1 cellular context compared by ENCODE assay signal in the genomic region with DNA sequence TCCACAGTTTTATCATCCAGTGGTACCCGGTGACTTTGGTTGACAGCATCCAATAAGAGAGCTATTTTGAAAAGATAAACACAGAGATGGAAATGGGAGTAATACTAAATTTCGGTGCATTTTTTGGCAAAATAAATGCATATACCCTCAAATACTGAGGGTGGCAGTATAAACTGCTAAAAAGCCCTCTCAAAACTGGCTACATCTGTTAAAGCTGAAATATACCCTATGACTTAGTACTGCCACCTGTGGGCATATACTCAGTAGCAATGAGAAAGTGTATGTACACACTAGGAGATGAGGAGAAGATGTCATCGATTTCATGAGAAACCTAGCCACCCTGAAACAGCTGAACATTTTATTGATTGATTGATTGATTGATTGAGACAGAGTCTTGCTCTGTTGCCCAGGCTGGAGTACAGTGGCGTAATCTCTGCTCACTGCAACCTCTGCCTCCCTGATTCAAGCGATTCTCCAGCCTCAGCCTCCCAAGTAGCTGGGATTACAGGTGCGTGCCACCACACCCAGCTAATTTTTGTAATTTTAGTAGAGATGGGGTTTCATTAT.
A peak's percentile ranks its signal among the peaks of the same experiment; 100 is the strongest.
TF ChIP-seq lines count a peak whose summit lies in the region.

No MANE protein-coding gene starts in this region.

TF ChIP-seq in HepG2, 621 proteins besides CTCF, POLR2A, EP300 and RAD21 (continued from another document):
- TF ChIP-seq, protein P1, sequence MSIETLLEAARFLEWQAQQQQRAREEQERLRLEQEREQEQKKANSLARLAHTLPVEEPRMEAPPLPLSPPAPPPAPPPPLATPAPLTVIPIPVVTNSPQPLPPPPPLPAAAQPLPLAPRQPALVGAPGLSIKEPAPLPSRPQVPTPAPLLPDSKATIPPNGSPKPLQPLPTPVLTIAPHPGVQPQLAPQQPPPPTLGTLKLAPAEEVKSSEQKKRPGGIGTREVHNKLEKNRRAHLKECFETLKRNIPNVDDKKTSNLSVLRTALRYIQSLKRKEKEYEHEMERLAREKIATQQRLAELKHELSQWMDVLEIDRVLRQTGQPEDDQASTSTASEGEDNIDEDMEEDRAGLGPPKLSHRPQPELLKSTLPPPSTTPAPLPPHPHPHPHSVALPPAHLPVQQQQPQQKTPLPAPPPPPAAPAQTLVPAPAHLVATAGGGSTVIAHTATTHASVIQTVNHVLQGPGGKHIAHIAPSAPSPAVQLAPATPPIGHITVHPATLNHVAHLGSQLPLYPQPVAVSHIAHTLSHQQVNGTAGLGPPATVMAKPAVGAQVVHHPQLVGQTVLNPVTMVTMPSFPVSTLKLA (IDR thresholded peaks at IDR 0.05), result no peak
- TF ChIP-seq KAT2B (IDR thresholded peaks at IDR 0.05; ENCODE audit: borderline replicate concordance, low read depth, low read length), result peak; percentile 65; the same call in 1 of the 2 replicates
- TF ChIP-seq ZNF83 (CRISPR knock-in tag; IDR thresholded peaks at IDR 0.05; ENCODE audit: borderline replicate concordance), result no peak
- TF ChIP-seq ZMYM3 (CRISPR knock-in tag; IDR thresholded peaks at IDR 0.05), result peak; percentile 60; the same call in 1 of the 2 replicates
- TF ChIP-seq ZNF121 (CRISPR knock-in tag; IDR thresholded peaks at IDR 0.05), result peak; percentile 93
- TF ChIP-seq FOSL2 (CRISPR knock-in tag; IDR thresholded peaks at IDR 0.05), result no peak
- no peak for TF ChIP-seq ZNF703 (CRISPR knock-in tag; IDR thresholded peaks at IDR 0.05; ENCODE audit: borderline replicate concordance)
- no peak for TF ChIP-seq ZNF7 (CRISPR knock-in tag; IDR thresholded peaks at IDR 0.05)
- TF ChIP-seq, protein P2, sequence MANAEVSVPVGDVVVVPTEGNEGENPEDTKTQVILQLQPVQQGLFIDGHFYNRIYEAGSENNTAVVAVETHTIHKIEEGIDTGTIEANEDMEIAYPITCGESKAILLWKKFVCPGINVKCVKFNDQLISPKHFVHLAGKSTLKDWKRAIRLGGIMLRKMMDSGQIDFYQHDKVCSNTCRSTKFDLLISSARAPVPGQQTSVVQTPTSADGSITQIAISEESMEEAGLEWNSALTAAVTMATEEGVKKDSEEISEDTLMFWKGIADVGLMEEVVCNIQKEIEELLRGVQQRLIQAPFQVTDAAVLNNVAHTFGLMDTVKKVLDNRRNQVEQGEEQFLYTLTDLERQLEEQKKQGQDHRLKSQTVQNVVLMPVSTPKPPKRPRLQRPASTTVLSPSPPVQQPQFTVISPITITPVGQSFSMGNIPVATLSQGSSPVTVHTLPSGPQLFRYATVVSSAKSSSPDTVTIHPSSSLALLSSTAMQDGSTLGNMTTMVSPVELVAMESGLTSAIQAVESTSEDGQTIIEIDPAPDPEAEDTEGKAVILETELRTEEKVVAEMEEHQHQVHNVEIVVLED (CRISPR knock-in tag; IDR thresholded peaks at IDR 0.05; ENCODE audit: borderline replicate concordance), result 0 out of 2 replicates have a peak, but pooled peaks have one; percentile 11
- TF ChIP-seq, protein P3, sequence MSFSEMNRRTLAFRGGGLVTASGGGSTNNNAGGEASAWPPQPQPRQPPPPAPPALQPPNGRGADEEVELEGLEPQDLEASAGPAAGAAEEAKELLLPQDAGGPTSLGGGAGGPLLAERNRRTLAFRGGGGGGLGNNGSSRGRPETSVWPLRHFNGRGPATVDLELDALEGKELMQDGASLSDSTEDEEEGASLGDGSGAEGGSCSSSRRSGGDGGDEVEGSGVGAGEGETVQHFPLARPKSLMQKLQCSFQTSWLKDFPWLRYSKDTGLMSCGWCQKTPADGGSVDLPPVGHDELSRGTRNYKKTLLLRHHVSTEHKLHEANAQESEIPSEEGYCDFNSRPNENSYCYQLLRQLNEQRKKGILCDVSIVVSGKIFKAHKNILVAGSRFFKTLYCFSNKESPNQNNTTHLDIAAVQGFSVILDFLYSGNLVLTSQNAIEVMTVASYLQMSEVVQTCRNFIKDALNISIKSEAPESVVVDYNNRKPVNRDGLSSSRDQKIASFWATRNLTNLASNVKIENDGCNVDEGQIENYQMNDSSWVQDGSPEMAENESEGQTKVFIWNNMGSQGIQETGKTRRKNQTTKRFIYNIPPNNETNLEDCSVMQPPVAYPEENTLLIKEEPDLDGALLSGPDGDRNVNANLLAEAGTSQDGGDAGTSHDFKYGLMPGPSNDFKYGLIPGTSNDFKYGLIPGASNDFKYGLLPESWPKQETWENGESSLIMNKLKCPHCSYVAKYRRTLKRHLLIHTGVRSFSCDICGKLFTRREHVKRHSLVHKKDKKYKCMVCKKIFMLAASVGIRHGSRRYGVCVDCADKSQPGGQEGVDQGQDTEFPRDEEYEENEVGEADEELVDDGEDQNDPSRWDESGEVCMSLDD (CRISPR knock-in tag; IDR thresholded peaks at IDR 0.05; ENCODE audit: borderline replicate concordance), result no peak
- TF ChIP-seq, protein P4, sequence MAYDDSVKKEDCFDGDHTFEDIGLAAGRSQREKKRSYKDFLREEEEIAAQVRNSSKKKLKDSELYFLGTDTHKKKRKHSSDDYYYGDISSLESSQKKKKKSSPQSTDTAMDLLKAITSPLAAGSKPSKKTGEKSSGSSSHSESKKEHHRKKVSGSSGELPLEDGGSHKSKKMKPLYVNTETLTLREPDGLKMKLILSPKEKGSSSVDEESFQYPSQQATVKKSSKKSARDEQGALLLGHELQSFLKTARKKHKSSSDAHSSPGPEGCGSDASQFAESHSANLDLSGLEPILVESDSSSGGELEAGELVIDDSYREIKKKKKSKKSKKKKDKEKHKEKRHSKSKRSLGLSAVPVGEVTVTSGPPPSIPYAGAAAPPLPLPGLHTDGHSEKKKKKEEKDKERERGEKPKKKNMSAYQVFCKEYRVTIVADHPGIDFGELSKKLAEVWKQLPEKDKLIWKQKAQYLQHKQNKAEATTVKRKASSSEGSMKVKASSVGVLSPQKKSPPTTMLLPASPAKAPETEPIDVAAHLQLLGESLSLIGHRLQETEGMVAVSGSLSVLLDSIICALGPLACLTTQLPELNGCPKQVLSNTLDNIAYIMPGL (CRISPR knock-in tag; IDR thresholded peaks at IDR 0.05; ENCODE audit: borderline replicate concordance in 1 of 2, low read depth in 1 of 2), result 0 out of 4 replicates have a peak, but pooled peaks of 1 of the 2 experiments have one; percentile 32
- TF ChIP-seq ELF3 (CRISPR knock-in tag; IDR thresholded peaks at IDR 0.05), result no peak
